9 cellular contexts compared by ENCODE assay signal in genomic region chr13:110306960-110307696, GRCh38. TPM values are rescaled to one million over a fixed set of nuclear protein-coding genes. Genes with fewer than 3 reads are reported as not detected.
DNase-seq lines count a peak whose midpoint lies in the region; ATAC-seq and TF ChIP-seq lines count a peak whose summit lies in the region.
"Had no signal": no experiment of that assay in that cellular context is flagged by ENCODE, and none has a peak within 500 bp of the region (broad histone marks: within the 10 kb centered on the region; RNA-seq: fewer than 3 reads in every experiment).

Gene COL4A1 (minus strand): TSS chr13:110307157. CDS start chr13:110307027, 130 bp downstream.
Gene COL4A2 (plus strand): TSS chr13:110307284. CDS start chr13:110307904, 620 bp downstream.

- TF ChIP-seq CTCF in colonic mucosa (IDR thresholded peaks at IDR 0.05) (no peak), right lobe of liver (IDR thresholded peaks at IDR 0.05) (no peak), tibial nerve (IDR thresholded peaks at IDR 0.05) (peak in 1 of 5 experiments; percentile 50)

- WGBS in right lobe of liver (ENCODE audit: insufficient coverage, low coverage, low lambda C conversion rate, missing lambda C conversion rate), result 5% methylated on average over 4 of the region's 89 CpGs
- 0% methylated on average over 7 to 47 of the region's 89 CpGs for WGBS in tibial nerve, 2 donors

- intact Hi-C loops in colonic mucosa (cut with DNase I), result loop anchor here (5.0 kb wide), 1 partner anchor 40 kb away; no protein-coding TSS in a partner anchor
- intact Hi-C loops in right lobe of liver (cut with DNase I), result no loop called here

- H3K27ac ChIP-seq in colonic mucosa, result peak within 1 kb of the TSS; percentile 84
- H3K27ac ChIP-seq in right lobe of liver, result peak within 1 kb of the TSS; percentile 68 to 89 (median 77)
- peak within 1 kb of the TSS; percentile 83 to 98 (median 94) for H3K27ac ChIP-seq in tibial nerve

- H3K9me3 ChIP-seq in colonic mucosa, result no peaks in the 10 kb centered on the region
- no peaks in the 10 kb centered on the region for H3K9me3 ChIP-seq in right lobe of liver
- no peaks in the 10 kb centered on the region for H3K9me3 ChIP-seq in tibial nerve

- TF ChIP-seq POLR2A in right lobe of liver (IDR thresholded peaks at IDR 0.05) (peak; percentile 79), tibial nerve (IDR thresholded peaks at IDR 0.05) (peak; percentile 93 to 95)

- no peaks in the 10 kb centered on the region for H3K4me1 ChIP-seq in colonic mucosa
- H3K4me1 ChIP-seq in right lobe of liver, result peaks cover 0 to 23% (median 5%) of the 10 kb centered on the region in 4 donors
- H3K4me1 ChIP-seq in tibial nerve, result peaks cover 0 to 65% (median 40%) of the 10 kb centered on the region in 4 donors

- peak in 1 of 2 donors; percentile 95 for TF ChIP-seq EP300 in tibial nerve (IDR thresholded peaks at IDR 0.05)

- ATAC-seq in right lobe of liver, result peak; percentile 52 to 67 (median 62)
- ATAC-seq in GM18870 (IDR thresholded peaks at IDR 0.05; ENCODE audit: unreplicated experiment), result no peak

- no peaks in the 10 kb centered on the region for H3K36me3 ChIP-seq in colonic mucosa
- no peaks in the 10 kb centered on the region for H3K36me3 ChIP-seq in right lobe of liver
- H3K36me3 ChIP-seq in tibial nerve, result no peaks in the 10 kb centered on the region

- peak within 1 kb of the TSS; percentile 53 to 71 for H3K9ac ChIP-seq in colonic mucosa (ENCODE audit: low read depth in 2 of 2, low read length in 2 of 2)

- H3K4me3 ChIP-seq in colonic mucosa (peak within 1 kb of the TSS; percentile 48), right lobe of liver (peak within 1 kb of the TSS; percentile 49 to 55 (median 51)), tibial nerve (peak within 1 kb of the TSS; percentile 61 to 96 (median 82))

- DNase-seq in NCI-H146 (lab: John Stamatoyannopoulos, UW), result peak; percentile 25
- no peak for DNase-seq in NCI-H146 treated with DMSO at 0.1 percent for 48 hours (lab: John Stamatoyannopoulos, UW; ENCODE audit: unreplicated experiment)
- peak; percentile 54 for DNase-seq in colonic mucosa
- peak in 2 of 3 donors; percentile 62 to 67 for DNase-seq in right lobe of liver
- DNase-seq in tibial nerve (ENCODE audit: low spot score in 2 of 2), result peak; percentile 64 to 77
- DNase-seq in SIG-M5 treated with dmso at 0.1 percent for 504 hours (lab: John Stamatoyannopoulos, UW; ENCODE audit: unreplicated experiment), result no peak
- no peak for DNase-seq in NOMO-1 (lab: John Stamatoyannopoulos, UW; ENCODE audit: unreplicated experiment in 2 of 2)

- H3K27me3 ChIP-seq in colonic mucosa (peaks cover 28% of the 10 kb centered on the region), right lobe of liver (peaks cover 0 to 12% of the 10 kb centered on the region in 2 donors), tibial nerve (no peaks in the 10 kb centered on the region)

RNA-seq across cellular contexts. Expression of gene COL4A1, which starts in this region (rescaled TPM):
- total RNA-seq in colonic mucosa (10 to 100 TPM; 27.0 to 97.0 TPM), right lobe of liver (10 to 100 TPM in 5 of 6 experiments, 1 to 10 TPM in 1; 8.0 to 89.8 (median 41.1) TPM), tibial nerve (100 to 1,000 TPM; 385 to 583 (median 526) TPM)
- total RNA-seq: B cell had no signal

RNA-seq across cellular contexts. Expression of gene COL4A2, which starts in this region (rescaled TPM):
- total RNA-seq in colonic mucosa, result 100 to 1,000 TPM in 1 of 2 donors, 10 to 100 TPM in 1; 61.1 to 111 TPM
- 10 to 100 TPM in 5 of 6 experiments, 1 to 10 TPM in 1; 8.4 to 65.8 (median 42.5) TPM for total RNA-seq in right lobe of liver
- 100 to 1,000 TPM; 576 to 821 (median 658) TPM for total RNA-seq in tibial nerve

Comparison
In these comparisons a context has a peak if more than half of its experiments do, and no peak if none do; other contexts are left out.
1. RNA of gene COL4A2 (total RNA-seq): 576 to 821 TPM in tibial nerve; 61.1 to 111 TPM in colonic mucosa and 8.4 to 65.8 TPM in right lobe of liver; every median in the first group is over 4 times any median in the second.
2. DNase-seq: peak in NCI-H146 (single experiment), colonic mucosa (single experiment), right lobe of liver (2 of 3) and tibial nerve (2 of 2); none in NCI-H146 treated with DMSO at 0.1 percent for 48 hours (single experiment), SIG-M5 treated with dmso at 0.1 percent for 504 hours (single experiment) and NOMO-1 (0 of 2).
3. Peak in every context shown above with its lines, with median percentiles within 50 percentile points of each other: H3K27ac ChIP-seq and H3K4me3 ChIP-seq.